15 cellular contexts compared by ENCODE assay signal in genomic region chr12:3557136-3557697, GRCh38.
DNase-seq lines count a peak whose midpoint lies in the region; FAIRE-seq and TF ChIP-seq lines count a peak whose summit lies in the region.
"Had no signal": no experiment of that assay in that cellular context is flagged by ENCODE, and none has a peak within 500 bp of the region (broad histone marks: within the 10 kb centered on the region; RNA-seq: fewer than 3 reads in every experiment).

No MANE protein-coding gene starts in this region.

- DNase-seq in UCSD-AML1 (lab: John Stamatoyannopoulos, UW; ENCODE audit: unreplicated experiment) = peak; percentile 18
- no peak for DNase-seq in H1 (ENCODE audit: low read depth in 1 of 2, low spot score in 2 of 2)
- DNase-seq in urothelium cell line (ENCODE audit: low spot score) = no peak
- DNase-seq in right atrium auricular region (ENCODE audit: low spot score) = no peak
- no peak for DNase-seq in sigmoid colon
- DNase-seq in stimulated activated CD4-positive, alpha-beta T cell treated with anti-CD3 and anti-CD28 coated beads, Interleukin-12 subunit alpha, Interleukin-12 subunit beta, amount 100 ng/mL, for 4 hours = no peak
- DNase-seq: C1 segment of cervical spinal cord, Calu3, DMS 273 treated with DMSO at 0.1 percent for 48 hours had no signal

- no peak overlapping the region for H2BK5ac ChIP-seq in H1 (ENCODE audit: low read depth, low read length)

- H3K79me2 ChIP-seq in H1 (ENCODE audit: control insufficient read depth in 1 of 2, insufficient read depth in 2 of 2, low read length in 2 of 2) = no peaks in the 10 kb centered on the region
- no peaks in the 10 kb centered on the region for H3K79me2 ChIP-seq in neural cell (replicated peaks; ENCODE audit: insufficient read depth, low read length)

- intact Hi-C loops in sigmoid colon (cut with DNase I) = no loop called here

- no peak overlapping the region for H3K9ac ChIP-seq in H1 (replicated peaks in 1 of 4; ENCODE audit: extremely low read depth in 1 of 4, low read depth in 3 of 4, low read length in 3 of 4)
- H3K9ac ChIP-seq in neural cell (ENCODE audit: low read length) = no peak overlapping the region

- CTCF ChIA-PET in H1 (lab: Charles Lee; ENCODE audit: partially characterized antibody) = interaction anchor here (0.9 to 1.2 kb wide), 4 partner anchors 13 to 257 kb away, joined by 3 to 4 read pairs (median 3); no protein-coding TSS in a partner anchor

- no peak overlapping the region for H4K91ac ChIP-seq in H1 (replicated peaks; ENCODE audit: insufficient read length, low read length)

- TF ChIP-seq EP300 in H1 (IDR thresholded peaks at IDR 0.05; ENCODE audit: borderline replicate concordance in 1 of 2, low read depth in 2 of 2, low read length in 2 of 2) (no peak), neural cell (conservative IDR thresholded peaks at IDR 0.05; ENCODE audit: poor library complexity, severe bottlenecking) (no peak), sigmoid colon (IDR thresholded peaks at IDR 0.05) (no peak)

- H3K4ac ChIP-seq in H1 (replicated peaks; ENCODE audit: insufficient read length, low read depth, low read length) = no peak overlapping the region

- H3K4me2 ChIP-seq in H1 (ENCODE audit: insufficient read depth in 1 of 2, low read depth in 2 of 2, low read length in 2 of 2) (no peak overlapping the region), neural cell (ENCODE audit: low read length) (no peak overlapping the region)

- H2AK5ac ChIP-seq in H1 (ENCODE audit: low read depth, low read length) = no peak overlapping the region

- no peak overlapping the region for H4K5ac ChIP-seq in H1 (ENCODE audit: insufficient read length, low read depth, low read length)

- no peaks in the 10 kb centered on the region; a peak in 2 of 7 replicates for H3K27me3 ChIP-seq in H1 (replicated peaks in 1 of 4; ENCODE audit: control insufficient read depth in 3 of 4, extremely low read depth in 1 of 4, insufficient read depth in 3 of 4, low read length in 3 of 4)
- H3K27me3 ChIP-seq in neural cell (ENCODE audit: insufficient read depth, low read depth, low read length) = no peaks in the 10 kb centered on the region
- H3K27me3 ChIP-seq in right atrium auricular region = no peaks in the 10 kb centered on the region
- peaks cover 0 to 21% (median 0%) of the 10 kb centered on the region in 3 donors for H3K27me3 ChIP-seq in sigmoid colon

- H3F3A ChIP-seq in neural cell (ENCODE audit: insufficient read depth, low read length, poor library complexity, severe bottlenecking) = no peaks in the 10 kb centered on the region

- H3K36me3 ChIP-seq in H1 (ENCODE audit: control insufficient read depth in 2 of 4, insufficient read depth in 4 of 4, low read length in 3 of 4) = no peaks in the 10 kb centered on the region
- no peaks in the 10 kb centered on the region for H3K36me3 ChIP-seq in neural cell (ENCODE audit: insufficient read depth, low read length)
- H3K36me3 ChIP-seq in right atrium auricular region = no peaks in the 10 kb centered on the region
- H3K36me3 ChIP-seq in sigmoid colon = no peaks in the 10 kb centered on the region

- no peak overlapping the region for H3K14ac ChIP-seq in H1 (ENCODE audit: insufficient read length)

- no peak overlapping the region; the same call in 1 of the 2 replicates for H2BK12ac ChIP-seq in H1 (ENCODE audit: low read depth, low read length)

- no peak overlapping the region for H2BK20ac ChIP-seq in H1 (ENCODE audit: low read length)

- H4K20me1 ChIP-seq in H1 (replicated peaks in 1 of 2; ENCODE audit: control insufficient read depth in 1 of 2, insufficient read depth in 2 of 2, low read length in 2 of 2) = no peaks in the 10 kb centered on the region
- no peaks in the 10 kb centered on the region for H4K20me1 ChIP-seq in neural cell (ENCODE audit: insufficient read depth)

- no peak overlapping the region for H3K56ac ChIP-seq in H1 (replicated peaks; ENCODE audit: insufficient read length, low read depth, low read length)

- no peak overlapping the region for H2BK15ac ChIP-seq in H1 (ENCODE audit: low read length)

- no peak overlapping the region for H2BK120ac ChIP-seq in H1 (replicated peaks; ENCODE audit: low read depth, low read length)

- WGBS in H1 (ENCODE audit: extremely low coverage in 1 of 2, insufficient coverage in 1 of 2, insufficient read length in 1 of 2, insufficient replicate concordance in 2 of 2, low coverage in 1 of 2, low lambda C conversion rate in 2 of 2, missing lambda C conversion rate in 1 of 2), 2 experiments = 90% methylated on average over 11 of the region's 12 CpGs; no CpG with 5 or more reads in 1 of the 2 experiments
- WGBS in sigmoid colon, 2 donors = 68 to 77% methylated on average over 12 of the region's 12 CpGs

- POLR2A ChIA-PET in H1 (lab: Charles Lee; ENCODE audit: partially characterized antibody) = no interaction called here

- H4K8ac ChIP-seq in H1 (ENCODE audit: extremely low read depth, insufficient read depth, low read length) = no peak overlapping the region

- no peaks in the 10 kb centered on the region for H3K79me1 ChIP-seq in H1 (ENCODE audit: low read depth, low read length)

- TF ChIP-seq CTCF in H1 (IDR thresholded peaks at IDR 0.05; ENCODE audit: control extremely low read depth in 1 of 3, insufficient read depth in 1 of 3, low read depth in 1 of 3, low read length in 3 of 3) (peak in 1 of 3 experiments; percentile 3; a peak in 1 of 4 replicates), neural cell (IDR thresholded peaks at IDR 0.05; ENCODE audit: poor library complexity, severe bottlenecking) (no peak), right atrium auricular region (IDR thresholded peaks at IDR 0.05) (no peak), sigmoid colon (IDR thresholded peaks at IDR 0.05) (no peak)

- H3K4me3 ChIP-seq in H1 (ENCODE audit: extremely low read depth in 1 of 4, insufficient read depth in 2 of 4, low read depth in 3 of 4, low read length in 4 of 4) (no peak overlapping the region), neural cell (ENCODE audit: low read length) (peak overlapping the region; percentile 41), right atrium auricular region (no peak overlapping the region), sigmoid colon (no peak overlapping the region)

- 0 out of 2 replicates have a peak overlapping the region, but pooled peaks have one; percentile 3 for H3K18ac ChIP-seq in H1 (ENCODE audit: extremely low read depth, low read length)

- TF ChIP-seq RAD21 in H1 (IDR thresholded peaks at IDR 0.05 in 1 of 2, conservative IDR thresholded peaks at IDR 0.05 in 1 of 2; ENCODE audit: low read depth in 2 of 2, low read length in 2 of 2) = no peak
- TF ChIP-seq RAD21 in neural cell (conservative IDR thresholded peaks at IDR 0.05) = no peak

- H3K9me2 ChIP-seq in neural cell (ENCODE audit: insufficient read depth, low read length) = no peaks in the 10 kb centered on the region

- H3K23me2 ChIP-seq in H1 (ENCODE audit: low read depth, low read length) = no peaks in the 10 kb centered on the region

- TF ChIP-seq POLR2A in H1 (IDR thresholded peaks at IDR 0.05; ENCODE audit: control extremely low read depth in 1 of 2, low read depth in 2 of 2, low read length in 2 of 2) (no peak), sigmoid colon (IDR thresholded peaks at IDR 0.05) (no peak)

- H3K27ac ChIP-seq in H1 (ENCODE audit: low read depth, low read length) (no peak overlapping the region), neural cell (ENCODE audit: low read length) (no peak overlapping the region), right atrium auricular region (no peak overlapping the region), sigmoid colon (no peak overlapping the region)

- H3K4me1 ChIP-seq in H1 (replicated peaks in 1 of 4; ENCODE audit: control insufficient read depth in 3 of 4, insufficient read depth in 4 of 4, low read length in 3 of 4) (peaks cover 0 to 6% (median 4%) of the 10 kb centered on the region in 4 experiments; a peak in 4 of 7 replicates), right atrium auricular region (peaks cover 0 to 4% of the 10 kb centered on the region in 2 donors), sigmoid colon (no peaks in the 10 kb centered on the region)

- H2AFZ ChIP-seq in H1 (ENCODE audit: low read length) = no peak overlapping the region
- H2AFZ ChIP-seq in neural cell (ENCODE audit: low read depth, low read length) = no peak overlapping the region

- H3K23ac ChIP-seq in H1 (ENCODE audit: insufficient read length) = no peak overlapping the region

- no peak for FAIRE-seq in H1 (lab: Jason Lieb, UNC)
- peak; percentile 30 for FAIRE-seq in urothelium cell line (lab: Jason Lieb, UNC)
- FAIRE-seq: A204.1, GM12892, GM19239, HepG2, HTR-8/SVneo had no signal

- H3K9me3 ChIP-seq in H1 (ENCODE audit: insufficient read depth in 2 of 2, low read depth in 1 of 2, low read length in 1 of 2) = no peaks in the 10 kb centered on the region
- no peaks in the 10 kb centered on the region for H3K9me3 ChIP-seq in neural cell (ENCODE audit: low read length)
- H3K9me3 ChIP-seq in right atrium auricular region = no peaks in the 10 kb centered on the region
- no peaks in the 10 kb centered on the region for H3K9me3 ChIP-seq in sigmoid colon

TF ChIP-seq in H1, 55 proteins besides CTCF, POLR2A, EP300 and RAD21 (continues in another document):
- TF ChIP-seq HDAC6 (IDR thresholded peaks at IDR 0.05; ENCODE audit: low read depth, low read length) (no peak), PHF8 (conservative IDR thresholded peaks at IDR 0.05; ENCODE audit: low read depth, low read length) (no peak), MAFK (IDR thresholded peaks at IDR 0.05; ENCODE audit: low read depth, low read length) (no peak), MAX (IDR thresholded peaks at IDR 0.05) (no peak), CTBP2 (IDR thresholded peaks at IDR 0.05; ENCODE audit: borderline replicate concordance, insufficient read depth, insufficient read length, low read length) (no peak), KDM4A (IDR thresholded peaks at IDR 0.05; ENCODE audit: low read depth, low read length, severe bottlenecking) (no peak), SP4 (IDR thresholded peaks at IDR 0.05; ENCODE audit: low read length) (no peak)

TF ChIP-seq in neural cell, 6 proteins besides CTCF, POLR2A, EP300 and RAD21:
- TF ChIP-seq TAF1 (IDR thresholded peaks at IDR 0.05; ENCODE audit: low read depth) = no peak
- TF ChIP-seq EZH2 (IDR thresholded peaks at IDR 0.05; ENCODE audit: borderline replicate concordance, insufficient read depth, low read length, poor library complexity, severe bottlenecking) = no peak
- no peak for TF ChIP-seq POLR2AphosphoS5 (IDR thresholded peaks at IDR 0.05)
